15 cellular contexts compared by ENCODE assay signal in genomic region chr7:111682576-111683372, GRCh38.
DNase-seq lines count a peak whose midpoint lies in the region; ATAC-seq and TF ChIP-seq lines count a peak whose summit lies in the region.
"Had no signal": no experiment of that assay in that cellular context is flagged by ENCODE, and none has a peak within 500 bp of the region (broad histone marks: within the 10 kb centered on the region; RNA-seq: fewer than 3 reads in every experiment).

No MANE protein-coding gene starts in this region.

- H3K4me1 ChIP-seq in BE2C: no peaks in the 10 kb centered on the region; the same call in 1 of the 2 replicates
- peaks cover 10% of the 10 kb centered on the region for H3K4me1 ChIP-seq in adipocyte (ENCODE audit: control insufficient read depth, insufficient read depth, low read length)

- H3K4me3 Mint-ChIP-seq in HFFc6 (no peak overlapping the region), immature natural killer cell (no peak overlapping the region)
- H3K4me3 Mint-ChIP-seq: CD4-positive, CD25-positive, alpha-beta regulatory T cell had no signal

- H3K27me3 Mint-ChIP-seq in HFFc6 (ENCODE audit: insufficient read depth) (peaks cover 5% of the 10 kb centered on the region; the same call in 1 of the 2 replicates), immature natural killer cell (ENCODE audit: low read depth in 3 of 3) (peaks cover 0 to 2% (median 0%) of the 10 kb centered on the region in 3 donors)
- H3K27me3 Mint-ChIP-seq: CD4-positive, CD25-positive, alpha-beta regulatory T cell had no signal

- H3K4me1 Mint-ChIP-seq in HFFc6 (ENCODE audit: low read depth) (peaks cover 47% of the 10 kb centered on the region), immature natural killer cell (no peaks in the 10 kb centered on the region)
- H3K4me1 Mint-ChIP-seq: CD4-positive, CD25-positive, alpha-beta regulatory T cell had no signal

- no peak for ATAC-seq in GM18520 (IDR thresholded peaks at IDR 0.05; ENCODE audit: unreplicated experiment)
- ATAC-seq: A549, HCT116 had no signal

- H3K36me3 ChIP-seq in BE2C: no peaks in the 10 kb centered on the region
- no peaks in the 10 kb centered on the region for H3K36me3 ChIP-seq in adipocyte (ENCODE audit: control insufficient read depth, insufficient read depth, low read length, severe bottlenecking)
- H3K36me3 ChIP-seq: BLaER1 had no signal

- H3K27ac Mint-ChIP-seq in HFFc6: no peak overlapping the region; the same call in 1 of the 2 replicates
- no peak overlapping the region for H3K27ac Mint-ChIP-seq in immature natural killer cell
- H3K27ac Mint-ChIP-seq: CD4-positive, CD25-positive, alpha-beta regulatory T cell had no signal

- no peak overlapping the region for H3K9ac ChIP-seq in adipocyte (ENCODE audit: low read length)
- H3K9ac ChIP-seq: BLaER1 had no signal

- H3K36me3 Mint-ChIP-seq in HFFc6 (ENCODE audit: low read depth) (no peaks in the 10 kb centered on the region), immature natural killer cell (no peaks in the 10 kb centered on the region)
- H3K36me3 Mint-ChIP-seq: CD4-positive, CD25-positive, alpha-beta regulatory T cell had no signal

- no peak overlapping the region for H3K4me3 ChIP-seq in BE2C (ENCODE audit: low read depth, low read length)
- H3K4me3 ChIP-seq in adipocyte (ENCODE audit: low read length): no peak overlapping the region
- H3K4me3 ChIP-seq: A549, BLaER1 had no signal

- H3K9me3 Mint-ChIP-seq in HFFc6 (no peaks in the 10 kb centered on the region), immature natural killer cell (peaks cover 0 to 1% (median 0%) of the 10 kb centered on the region in 6 donors)

- DNase-seq in A172 (ENCODE audit: low spot score): peak; percentile 8
- peak; percentile 35 for DNase-seq in BE2C
- peak; percentile 35 for DNase-seq in HFFc6
- peak; percentile 14 for DNase-seq in adipocyte (ENCODE audit: low read depth)
- no peak for DNase-seq in immature natural killer cell
- no peak for DNase-seq in activated CD4-positive, alpha-beta T cell treated with anti-CD3 and anti-CD28 coated beads, Interleukin-2, amount 50 U/mL, for 1 hour
- no peak for DNase-seq in CD1c-positive myeloid dendritic cell (ENCODE audit: extremely low spot score)
- DNase-seq: CD4-positive, CD25-positive, alpha-beta regulatory T cell; GF-D8; IMR-90; KBM-7 had no signal

- no peak for TF ChIP-seq CTCF in BE2C (IDR thresholded peaks at IDR 0.05; ENCODE audit: low read depth, low read length)
- no peak for TF ChIP-seq CTCF in HFFc6 (IDR thresholded peaks at IDR 0.05)

- H3K9me3 ChIP-seq in BE2C (no peaks in the 10 kb centered on the region), adipocyte (ENCODE audit: control insufficient read depth, low read length) (no peaks in the 10 kb centered on the region)
- H3K9me3 ChIP-seq: A549, BLaER1 had no signal

- H3K27me3 ChIP-seq in BE2C (no peaks in the 10 kb centered on the region), adipocyte (replicated peaks; ENCODE audit: control insufficient read depth, insufficient read depth, low read length) (no peaks in the 10 kb centered on the region)
- H3K27me3 ChIP-seq: BLaER1 had no signal

Comparison
In these comparisons a context has a peak if more than half of its experiments do, and no peak if none do; other contexts are left out.
1. DNase-seq: peak in A172 (single experiment), BE2C (single experiment), HFFc6 (single experiment) and adipocyte (single experiment); none in immature natural killer cell (0 of 3), activated CD4-positive, alpha-beta T cell treated with anti-CD3 and anti-CD28 coated beads, Interleukin-2, amount 50 U/mL, for 1 hour (single experiment) and CD1c-positive myeloid dendritic cell (single experiment).